Comparison of ENCODE assay signal across 10 cellular contexts in the genomic region with DNA sequence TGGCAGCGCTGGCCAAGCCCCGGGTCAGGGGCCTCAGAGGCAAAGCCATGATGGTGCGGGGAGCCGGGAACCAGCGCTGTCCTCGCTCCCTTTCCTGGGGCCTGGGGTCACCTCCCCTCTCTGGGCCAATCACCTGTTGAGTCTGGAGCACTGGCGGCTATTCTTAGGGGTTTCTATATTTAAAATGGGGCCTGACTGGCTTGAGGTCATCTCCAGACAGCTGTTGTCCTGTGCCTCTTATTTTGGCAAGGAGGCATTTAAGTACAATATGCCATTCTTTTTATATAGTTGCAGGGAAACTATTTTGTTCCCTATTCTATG. TPM values are rescaled to one million over a fixed set of nuclear protein-coding genes. Genes with fewer than 3 reads are reported as not detected.
DNase-seq lines count a peak whose midpoint lies in the region; ATAC-seq and FAIRE-seq lines count a peak whose summit lies in the region.
"Had no signal": no experiment of that assay in that cellular context is flagged by ENCODE, and none has a peak within 500 bp of the region (broad histone marks: within the 10 kb centered on the region; RNA-seq: fewer than 3 reads in every experiment).

A gene (minus strand): TSS at position 84 of the 321 bp plus-strand sequence. CDS start 35 bp downstream, at position 49.

- H3K9me3 Mint-ChIP-seq in central memory CD8-positive, alpha-beta T cell = no peaks in the 10 kb centered on the region

- DNase-seq in central memory CD8-positive, alpha-beta T cell (ENCODE audit: low spot score in 2 of 2) = no peak
- DNase-seq in left lobe of liver (ENCODE audit: low spot score) (no peak), small intestine (no peak), NCI-H69 (lab: John Stamatoyannopoulos, UW) (no peak)
- DNase-seq in effector memory CD4-positive, alpha-beta T cell = no peak
- DNase-seq in activated CD4-positive, alpha-beta T cell treated with anti-CD3 and anti-CD28 coated beads, Interleukin-2, amount 50 U/mL, for 4 hours = no peak
- DNase-seq: NCI-H226 had no signal

- WGBS in small intestine, 3 donors = 35 to 60% (median 58%) methylated on average over 7 of the region's 7 CpGs

- H3K9me3 ChIP-seq in HUES48 (ENCODE audit: control insufficient read depth, insufficient read depth, low read length) = no peaks in the 10 kb centered on the region
- no peaks in the 10 kb centered on the region for H3K9me3 ChIP-seq in small intestine (ENCODE audit: control insufficient read depth, low read depth)
- H3K9me3 ChIP-seq in effector memory CD4-positive, alpha-beta T cell (ENCODE audit: control insufficient read depth, low read length) = no peaks in the 10 kb centered on the region

- H3K27me3 Mint-ChIP-seq in central memory CD8-positive, alpha-beta T cell = no peaks in the 10 kb centered on the region

- no peak within 1 kb of the TSS for H3K27ac Mint-ChIP-seq in central memory CD8-positive, alpha-beta T cell (ENCODE audit: low read depth)

- H3K4me1 ChIP-seq in HUES48 (ENCODE audit: control insufficient read depth, insufficient read depth, low read length) (0 out of 2 replicates have a peak, but pooled peaks cover 2% of the 10 kb centered on the region), small intestine (ENCODE audit: control insufficient read depth in 2 of 2, insufficient read depth in 1 of 2, low read depth in 1 of 2, low read length in 1 of 2) (peaks cover 4 to 5% of the 10 kb centered on the region in 2 donors)
- no peaks in the 10 kb centered on the region for H3K4me1 ChIP-seq in effector memory CD4-positive, alpha-beta T cell (ENCODE audit: control insufficient read depth, insufficient read depth, low read length, poor library complexity, severe bottlenecking)

- H3K9ac ChIP-seq in HUES48 (ENCODE audit: low read depth, low read length) = no peak within 1 kb of the TSS

- H3K27me3 ChIP-seq in HUES48 (ENCODE audit: control insufficient read depth, insufficient read depth, low read length) (peaks cover 16% of the 10 kb centered on the region), small intestine (ENCODE audit: control insufficient read depth in 2 of 2, insufficient read depth in 2 of 2, low read length in 2 of 2) (no peaks in the 10 kb centered on the region)
- H3K27me3 ChIP-seq in effector memory CD4-positive, alpha-beta T cell (replicated peaks; ENCODE audit: control insufficient read depth, insufficient read depth, low read length, poor library complexity, severe bottlenecking) = no peaks in the 10 kb centered on the region

- peaks cover 21% of the 10 kb centered on the region for H3K4me1 Mint-ChIP-seq in central memory CD8-positive, alpha-beta T cell

- ATAC-seq in central memory CD8-positive, alpha-beta T cell (replicated peaks; ENCODE audit: extremely low read depth, poor library complexity, severe bottlenecking) = no peak
- ATAC-seq in left lobe of liver (peak; percentile 56), HG03457 (IDR thresholded peaks at IDR 0.05; ENCODE audit: unreplicated experiment) (no peak)

- FAIRE-seq in small intestine (lab: Jason Lieb, UNC) = no peak
- FAIRE-seq: HTR-8/SVneo had no signal

- H3K4me3 Mint-ChIP-seq in central memory CD8-positive, alpha-beta T cell = peak within 1 kb of the TSS; percentile 38

- peaks cover 11% of the 10 kb centered on the region for H3K36me3 Mint-ChIP-seq in central memory CD8-positive, alpha-beta T cell (ENCODE audit: insufficient read depth)

- H3K4me3 ChIP-seq in HUES48 (ENCODE audit: low read depth, low read length) (0 out of 2 replicates have a peak within 1 kb of the TSS, but pooled peaks have one; percentile 21), small intestine (ENCODE audit: low read depth in 1 of 2, low read length in 2 of 2) (peak within 1 kb of the TSS in 1 of 2 donors; percentile 54)
- H3K4me3 ChIP-seq in effector memory CD4-positive, alpha-beta T cell (ENCODE audit: insufficient read depth, low read depth, low read length, poor library complexity, severe bottlenecking) = no peak within 1 kb of the TSS

- H3K27ac ChIP-seq in HUES48 (ENCODE audit: low read depth, low read length) = no peak within 1 kb of the TSS
- peak within 1 kb of the TSS in 1 of 2 donors; percentile 56 for H3K27ac ChIP-seq in small intestine (ENCODE audit: low read depth in 1 of 2, low read length in 1 of 2)
- no peak within 1 kb of the TSS for H3K27ac ChIP-seq in effector memory CD4-positive, alpha-beta T cell (ENCODE audit: insufficient read depth, low read length, poor library complexity, severe bottlenecking)

- H3K36me3 ChIP-seq in HUES48 (ENCODE audit: control insufficient read depth, insufficient read depth, low read length) (no peaks in the 10 kb centered on the region), small intestine (ENCODE audit: control insufficient read depth in 2 of 2, insufficient read depth in 2 of 2, low read length in 2 of 2) (no peaks in the 10 kb centered on the region)
- no peaks in the 10 kb centered on the region for H3K36me3 ChIP-seq in effector memory CD4-positive, alpha-beta T cell (ENCODE audit: control insufficient read depth, insufficient read depth, low read length)

RNA-seq across cellular contexts. Expression of the gene that starts here (rescaled TPM):
- 3.1 TPM for total RNA-seq in left lobe of liver
- 10 to 100 TPM in 2 of 3 donors, under 1 TPM in 1; 0.60 to 24.3 (median 15.0) TPM for polyA plus RNA-seq in small intestine
